In genomic region chr5:3217114-3217513, GRCh38 we compare ENCODE assay signal across 27 cellular contexts.
"Had no signal": no experiment of that assay in that cellular context is flagged by ENCODE, and none has a peak within 500 bp of the region (broad histone marks: within the 10 kb centered on the region; RNA-seq: fewer than 3 reads in every experiment).

No MANE protein-coding gene starts in this region.

- H3K9me3 ChIP-seq: esophagus muscularis mucosa, gastroesophageal sphincter, prostate gland, sigmoid colon, testis, upper lobe of right lung had no signal

- H3K4me3 Mint-ChIP-seq: dendritic cell treated with granulocyte-macrophage colony-stimulating factor and Interleukin-4, amounts not matched to agents 40 ng/mL and 50 ng/mL, for 4 days; mesothelial cell of epicardium; natural killer cell treated with Interleukin-12 subunit alpha and Interleukin-12 subunit beta and Interleukin-15 and Interleukin-18, amount 100 ng/mL, for 72 hours; neural progenitor cell; stimulated activated effector memory CD8-positive, alpha-beta T cell treated with anti-CD3 and anti-CD28 coated beads, Interleukin-12 subunit alpha, Interleukin-12 subunit beta, amount 100 ng/mL, for 72 hours had no signal

- H3K4me3 ChIP-seq: esophagus muscularis mucosa, gastroesophageal sphincter, left lung, mucosa of descending colon, neural progenitor cell, prostate gland, sigmoid colon, testis, tibial artery, upper lobe of right lung had no signal

- H3K9me3 Mint-ChIP-seq: dendritic cell treated with granulocyte-macrophage colony-stimulating factor and Interleukin-4, amounts not matched to agents 40 ng/mL and 50 ng/mL, for 4 days; mesothelial cell of epicardium; natural killer cell treated with Interleukin-12 subunit alpha and Interleukin-12 subunit beta and Interleukin-15 and Interleukin-18, amount 100 ng/mL, for 72 hours; neural progenitor cell had no signal

- H3K27me3 Mint-ChIP-seq: dendritic cell treated with granulocyte-macrophage colony-stimulating factor and Interleukin-4, amounts not matched to agents 40 ng/mL and 50 ng/mL, for 4 days; naive B cell; natural killer cell treated with Interleukin-12 subunit alpha and Interleukin-12 subunit beta and Interleukin-15 and Interleukin-18, amount 100 ng/mL, for 72 hours had no signal

- H3K4me1 Mint-ChIP-seq: mesothelial cell of epicardium; naive B cell; neural progenitor cell; stimulated activated effector memory CD8-positive, alpha-beta T cell treated with anti-CD3 and anti-CD28 coated beads, Interleukin-12 subunit alpha, Interleukin-12 subunit beta, amount 100 ng/mL, for 72 hours had no signal

- H3K27me3 ChIP-seq: foreskin keratinocyte, gastroesophageal sphincter, left lung, neural progenitor cell, sigmoid colon, testis, tibial artery, upper lobe of right lung had no signal

- H3K36me3 ChIP-seq: esophagus muscularis mucosa, gastroesophageal sphincter, left lung, neural progenitor cell, prostate gland, sigmoid colon, tibial artery, upper lobe of right lung had no signal

- ATAC-seq: foreskin keratinocyte; gastroesophageal sphincter; left cardiac atrium; left lung; mucosa of descending colon; natural killer cell treated with Interleukin-12 subunit alpha and Interleukin-12 subunit beta and Interleukin-15 and Interleukin-18, amount 100 ng/mL, for 72 hours; right cardiac atrium; stimulated activated effector memory CD8-positive, alpha-beta T cell treated with anti-CD3 and anti-CD28 coated beads, Interleukin-12 subunit alpha, Interleukin-12 subunit beta, amount 100 ng/mL, for 72 hours had no signal

- H3K4me1 ChIP-seq: esophagus muscularis mucosa, foreskin keratinocyte, gastroesophageal sphincter, left lung, neural progenitor cell, prostate gland, sigmoid colon, testis, tibial artery, upper lobe of right lung had no signal

- H3K27ac ChIP-seq: esophagus muscularis mucosa, foreskin keratinocyte, gastroesophageal sphincter, left lung, neural progenitor cell, prostate gland, sigmoid colon, testis, tibial artery, upper lobe of right lung had no signal

- H3K36me3 Mint-ChIP-seq: mesothelial cell of epicardium; naive B cell; natural killer cell treated with Interleukin-12 subunit alpha and Interleukin-12 subunit beta and Interleukin-15 and Interleukin-18, amount 100 ng/mL, for 72 hours; neural progenitor cell; stimulated activated effector memory CD8-positive, alpha-beta T cell treated with anti-CD3 and anti-CD28 coated beads, Interleukin-12 subunit alpha, Interleukin-12 subunit beta, amount 100 ng/mL, for 72 hours had no signal

- DNase-seq: caudate nucleus; cerebellar nuclear complex; effector memory CD4-positive, alpha-beta T cell; foreskin keratinocyte; hypothalamus; left cardiac atrium; mesenchymal stem cell; mucosa of descending colon; naive B cell; right cardiac atrium; sigmoid colon; stimulated activated CD4-positive, alpha-beta T cell treated with anti-CD3 and anti-CD28 coated beads, Interleukin-2, amount 100 ng/mL, for 24 hours; stimulated activated CD4-positive, alpha-beta T cell treated with anti-CD3 and anti-CD28 coated beads, Interleukin-4, amount 100 ng/mL, for 24 hours; stimulated activated naive CD4-positive, alpha-beta T cell treated with Interleukin-2 at 50 U/mL for 16 hours; substantia nigra; testis; upper lobe of right lung had no signal

- H3K27ac Mint-ChIP-seq: dendritic cell treated with granulocyte-macrophage colony-stimulating factor and Interleukin-4, amounts not matched to agents 40 ng/mL and 50 ng/mL, for 4 days; mesothelial cell of epicardium; naive B cell; natural killer cell treated with Interleukin-12 subunit alpha and Interleukin-12 subunit beta and Interleukin-15 and Interleukin-18, amount 100 ng/mL, for 72 hours; stimulated activated effector memory CD8-positive, alpha-beta T cell treated with anti-CD3 and anti-CD28 coated beads, Interleukin-12 subunit alpha, Interleukin-12 subunit beta, amount 100 ng/mL, for 72 hours had no signal
